Comparison of ENCODE assay signal across 13 cellular contexts in the genomic region with DNA sequence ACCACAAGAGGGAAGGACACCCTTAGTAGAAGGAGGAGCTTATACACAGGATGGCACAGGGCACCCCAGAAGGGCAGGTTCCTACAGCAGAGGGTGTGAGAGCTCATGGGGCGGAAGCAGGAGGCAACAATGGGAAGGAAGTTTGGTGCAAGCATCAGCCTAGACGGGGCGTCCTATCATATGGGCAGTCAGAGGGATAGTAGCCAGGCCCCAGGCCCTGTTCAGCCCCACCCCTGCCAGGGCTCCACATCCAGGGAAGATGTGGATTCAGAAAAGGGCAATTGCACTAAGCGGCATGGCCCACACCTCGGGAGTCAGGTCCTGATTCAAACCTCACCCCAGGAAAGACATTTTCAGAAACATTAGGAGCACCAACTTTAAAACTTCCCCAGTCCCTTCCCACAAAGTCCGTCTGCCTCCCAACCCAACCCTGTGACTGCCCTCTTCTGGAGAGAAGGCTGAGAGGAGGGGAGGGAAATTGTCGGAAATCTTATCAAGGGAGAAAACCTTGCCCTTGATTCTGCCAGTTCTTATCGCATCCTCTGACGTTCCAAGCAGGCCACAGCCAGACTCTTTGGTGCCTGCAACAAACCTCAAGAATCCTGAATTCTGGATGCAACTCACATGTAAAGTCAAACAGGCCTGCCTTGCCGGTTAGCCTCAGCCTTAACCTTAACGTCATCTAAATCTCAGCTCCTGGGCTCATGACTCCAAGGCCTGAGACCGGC.
DNase-seq lines count a peak whose midpoint lies in the region; ATAC-seq and TF ChIP-seq lines count a peak whose summit lies in the region.
"Had no signal": no experiment of that assay in that cellular context is flagged by ENCODE, and none has a peak within 500 bp of the region (broad histone marks: within the 10 kb centered on the region; RNA-seq: fewer than 3 reads in every experiment).

No MANE protein-coding gene starts in this region.

- in situ Hi-C loops in astrocyte of the spinal cord (cut with HindIII; ENCODE audit: low sequenced_read_pairs) = no loop called here

- H3K27me3 ChIP-seq in left ventricle myocardium inferior (ENCODE audit: low read depth) (peaks cover 20% of the 10 kb centered on the region), upper lobe of right lung (no peaks in the 10 kb centered on the region), SJCRH30 (no peaks in the 10 kb centered on the region), foreskin keratinocyte (peaks cover 6% of the 10 kb centered on the region)
- H3K27me3 ChIP-seq: uterus had no signal

- H3K36me3 ChIP-seq in left ventricle myocardium inferior (no peaks in the 10 kb centered on the region), upper lobe of right lung (no peaks in the 10 kb centered on the region), SJCRH30 (no peaks in the 10 kb centered on the region)
- H3K36me3 ChIP-seq: uterus had no signal

- intact Hi-C loops in left ventricle myocardium inferior (cut with micrococcal nuclease) = no loop called here
- intact Hi-C loops in Right ventricle myocardium superior (cut with DNase I) = no loop called here
- intact Hi-C loops in upper lobe of right lung (cut with DNase I) = no loop called here

- H3K9me3 ChIP-seq in left ventricle myocardium inferior (replicated peaks) (peaks cover 13% of the 10 kb centered on the region), upper lobe of right lung (no peaks in the 10 kb centered on the region), SJCRH30 (replicated peaks) (peaks cover 5% of the 10 kb centered on the region; the same call in 1 of the 2 replicates)
- H3K9me3 ChIP-seq: uterus had no signal

- DNase-seq in left ventricle myocardium inferior (no peak), Right ventricle myocardium superior (no peak), astrocyte of the spinal cord (ENCODE audit: low read depth, low spot score) (no peak), islet precursor cell (peak; percentile 60), upper lobe of right lung (no peak), SJCRH30 (no peak), foreskin keratinocyte (no peak)
- DNase-seq: activated CD8-positive, alpha-beta memory T cell treated with anti-CD3 and anti-CD28 coated beads for 24 hours; activated naive CD4-positive, alpha-beta T cell; NCI-H1694; nucleus accumbens; uterus had no signal

- ATAC-seq in Right ventricle myocardium superior (ENCODE audit: poor library complexity) (no peak), upper lobe of right lung (peak; percentile 31), foreskin keratinocyte (no peak), GM18873 (IDR thresholded peaks at IDR 0.05; ENCODE audit: low FRiP score, unreplicated experiment) (no peak)

- no peak overlapping the region for H3K4me3 ChIP-seq in left ventricle myocardium inferior
- no peak overlapping the region for H3K4me3 ChIP-seq in astrocyte of the spinal cord (ENCODE audit: low read depth, low read length)
- no peak overlapping the region for H3K4me3 ChIP-seq in upper lobe of right lung
- no peak overlapping the region for H3K4me3 ChIP-seq in SJCRH30
- H3K4me3 ChIP-seq: uterus had no signal

- no peak overlapping the region for H3K27ac ChIP-seq in left ventricle myocardium inferior (replicated peaks)
- no peak overlapping the region for H3K27ac ChIP-seq in upper lobe of right lung
- no peak overlapping the region for H3K27ac ChIP-seq in SJCRH30
- H3K27ac ChIP-seq in foreskin keratinocyte = no peak overlapping the region
- H3K27ac ChIP-seq: uterus had no signal

- H3K4me1 ChIP-seq in left ventricle myocardium inferior (peaks cover under 1% of the 10 kb centered on the region), upper lobe of right lung (no peaks in the 10 kb centered on the region), SJCRH30 (no peaks in the 10 kb centered on the region), foreskin keratinocyte (no peaks in the 10 kb centered on the region)

- TF ChIP-seq CTCF in left ventricle myocardium inferior (IDR thresholded peaks at IDR 0.05; ENCODE audit: borderline replicate concordance) = peak; percentile 29
- TF ChIP-seq CTCF in astrocyte of the spinal cord (IDR thresholded peaks at IDR 0.05; ENCODE audit: low read depth, low read length) = peak; percentile 29
- TF ChIP-seq CTCF in upper lobe of right lung (IDR thresholded peaks at IDR 0.05) = no peak
- TF ChIP-seq CTCF in foreskin keratinocyte (conservative IDR thresholded peaks at IDR 0.05) = no peak

Comparison
In these comparisons a context has a peak if more than half of its experiments do, and no peak if none do; other contexts are left out.
1. CTCF ChIP-seq: peak in left ventricle myocardium inferior (single experiment) and astrocyte of the spinal cord (single experiment); none in upper lobe of right lung (single experiment) and foreskin keratinocyte (single experiment).